In genomic region chrX:146056511-146057081, GRCh38 we compare ENCODE assay signal across 31 cellular contexts.
"Had no signal": no experiment of that assay in that cellular context is flagged by ENCODE, and none has a peak within 500 bp of the region (broad histone marks: within the 10 kb centered on the region; RNA-seq: fewer than 3 reads in every experiment).

No MANE protein-coding gene starts in this region.

- H3K27me3 ChIP-seq: ascending aorta, body of pancreas, MG63 had no signal

- H3K9me3 ChIP-seq: ascending aorta, body of pancreas, breast epithelium, MG63 had no signal

- ATAC-seq: activated CD8-positive, alpha-beta T cell treated with anti-CD3 and anti-CD28 coated beads for 36 hours; body of pancreas; Right ventricle myocardium inferior; SK-N-SH treated with all-trans-retinoic acid at 6 μM for 48 hours; T-cell; T-helper 17 cell had no signal

- H3K4me3 ChIP-seq: ascending aorta, body of pancreas, breast epithelium, MG63, PC-9 had no signal

- H3K4me2 ChIP-seq: PC-9 had no signal

- H3K4me1 ChIP-seq: ascending aorta, body of pancreas, breast epithelium had no signal

- DNase-seq: activated CD4-positive, alpha-beta T cell treated with anti-CD3 and anti-CD28 coated beads, Interleukin-2, amount 10 ng/mL, durations not matched to agents 24 days and 14 days; activated CD4-positive, alpha-beta T cell treated with anti-CD3 and anti-CD28 coated beads, Interleukin-2, amount 50 U/mL, for 4 hours; activated CD8-positive, alpha-beta T cell treated with anti-CD3 and anti-CD28 coated beads for 36 hours; activated gamma-delta T cell; activated naive CD4-positive, alpha-beta T cell treated with Interleukin-2 at 50 U/mL for 16 hours; activated naive CD8-positive, alpha-beta T cell treated with anti-CD3 and anti-CD28 coated beads, Interleukin-2, amount 10 ng/mL, durations not matched to agents 7 days and 5 days; activated T-cell treated with anti-CD3 and anti-CD28 coated beads, Interleukin-2, amount 50 U/mL, for 24 hours; amygdala; body of pancreas; Kasumi-1; KBM-7; MG63; MV-4-11; NCI-H1092 treated with DMSO at 0.1 percent for 48 hours; NCI-H1417; NCI-H187 treated with DMSO at 0.1 percent for 48 hours; NCI-H2081; NCI-H2171 treated with DMSO at 0.1 percent for 48 hours; NCI-H345; NCI-H524 treated with DMSO at 0.1 percent for 48 hours; NCI-H748 treated with DMSO at 0.1 percent for 48 hours; PC-9; SIG-M5; T-cell; T-helper 17 cell; T-helper 9 cell had no signal

- H3K36me3 ChIP-seq: ascending aorta, breast epithelium, MG63 had no signal

- H3K27ac ChIP-seq: ascending aorta, body of pancreas, breast epithelium, PC-9, RWPE1 had no signal

- H2AFZ ChIP-seq: PC-9 had no signal
